ENCODE assay signal across 17 cellular contexts in genomic region chr5:14034991-14035390, GRCh38.
A peak's percentile ranks its signal among the peaks of the same experiment; 100 is the strongest.
DNase-seq lines count a peak whose midpoint lies in the region; ATAC-seq, FAIRE-seq and TF ChIP-seq lines count a peak whose summit lies in the region.
"Had no signal": no experiment of that assay in that cellular context is flagged by ENCODE, and none has a peak within 500 bp of the region (broad histone marks: within the 10 kb centered on the region; RNA-seq: fewer than 3 reads in every experiment).

No MANE protein-coding gene starts in this region.

- H3K36me3 ChIP-seq in HEK293 (ENCODE audit: control insufficient read depth in 2 of 2, insufficient read depth in 1 of 2, low read length in 2 of 2) (no peaks in the 10 kb centered on the region), keratinocyte (ENCODE audit: control insufficient read depth in 2 of 2, extremely low read depth in 1 of 2, insufficient read depth in 2 of 2, low read length in 2 of 2) (no peaks in the 10 kb centered on the region), smooth muscle cell (ENCODE audit: low read depth) (no peaks in the 10 kb centered on the region)
- H3K36me3 ChIP-seq: Peyer's patch, WERI-Rb-1 had no signal

- no peak for ATAC-seq in HG02678 (IDR thresholded peaks at IDR 0.05; ENCODE audit: unreplicated experiment)
- ATAC-seq: foreskin keratinocyte had no signal

- peaks cover 20% of the 10 kb centered on the region for H3K4me1 ChIP-seq in HEK293 (ENCODE audit: control insufficient read depth, insufficient read depth, low read length)
- peaks cover 60% of the 10 kb centered on the region for H3K4me1 ChIP-seq in keratinocyte (ENCODE audit: control insufficient read depth, extremely low read depth, insufficient read depth, low read length)
- peaks cover 24% of the 10 kb centered on the region for H3K4me1 ChIP-seq in smooth muscle cell (ENCODE audit: low read depth)

- H3K9me1 ChIP-seq in keratinocyte (ENCODE audit: control insufficient read depth, extremely low read depth, insufficient read depth, low read length): peaks cover 3% of the 10 kb centered on the region

- TF ChIP-seq CTCF in HEK293 (tag by site-specific recombination; IDR thresholded peaks at IDR 0.05): no peak
- no peak for TF ChIP-seq CTCF in keratinocyte (optimal IDR thresholded peaks at IDR 0.05 in 1 of 3, IDR thresholded peaks at IDR 0.05 in 1 of 3, conservative IDR thresholded peaks at IDR 0.05 in 1 of 3; ENCODE audit: extremely low read depth in 1 of 3, insufficient read depth in 2 of 3, low read length in 3 of 3)
- no peak for TF ChIP-seq CTCF in smooth muscle cell (IDR thresholded peaks at IDR 0.05; ENCODE audit: borderline replicate concordance, insufficient read depth, poor library complexity, severe bottlenecking)

- CTCF ChIA-PET in HEK293 (lab: Yijun Ruan, JAX): interaction anchor here (0.6 to 1.3 kb wide), 7 partner anchors 19 to 235 kb away, joined by 3 to 6 read pairs (median 3); no protein-coding TSS in a partner anchor

- peaks cover 30% of the 10 kb centered on the region for H3F3A ChIP-seq in smooth muscle cell (ENCODE audit: low read depth)

- H3K9me3 ChIP-seq in HEK293 (ENCODE audit: control insufficient read depth, insufficient read depth, low read depth, low read length): no peaks in the 10 kb centered on the region
- no peaks in the 10 kb centered on the region for H3K9me3 ChIP-seq in keratinocyte (ENCODE audit: control insufficient read depth, low read depth, low read length)
- H3K9me3 ChIP-seq in smooth muscle cell (replicated peaks; ENCODE audit: low read depth): no peaks in the 10 kb centered on the region
- H3K9me3 ChIP-seq: Peyer's patch had no signal

- H3K9ac ChIP-seq in keratinocyte (ENCODE audit: control insufficient read depth, extremely low read depth, insufficient read depth, low read length) (peak overlapping the region; percentile 48), smooth muscle cell (ENCODE audit: low read depth) (peak overlapping the region; percentile 74)
- H3K9ac ChIP-seq: parathyroid adenoma had no signal

- H3K27me3 ChIP-seq in keratinocyte (ENCODE audit: control insufficient read depth, extremely low read depth, insufficient read depth, low read length) (no peaks in the 10 kb centered on the region), smooth muscle cell (ENCODE audit: low read depth) (no peaks in the 10 kb centered on the region)
- H3K27me3 ChIP-seq: foreskin keratinocyte, Peyer's patch had no signal

- H4K20me1 ChIP-seq in keratinocyte (ENCODE audit: control insufficient read depth, extremely low read depth, insufficient read depth, low read length) (no peaks in the 10 kb centered on the region), smooth muscle cell (ENCODE audit: low read depth) (no peaks in the 10 kb centered on the region)

- POLR2A ChIA-PET in HEK293 (lab: Yijun Ruan, JAX): interaction anchor here (0.5 to 1.3 kb wide), 2 partner anchors 81 to 97 kb away, joined by 6 to 7 read pairs; no protein-coding TSS in a partner anchor

- H2AFZ ChIP-seq in keratinocyte (ENCODE audit: control insufficient read depth, low read length) (peak overlapping the region; percentile 68), smooth muscle cell (ENCODE audit: low read depth) (no peak overlapping the region)

- WGBS in smooth muscle cell (ENCODE audit: low lambda C conversion rate): 79% methylated on average over 3 of the region's 3 CpGs

- FAIRE-seq in keratinocyte (lab: Jason Lieb, UNC): no peak
- FAIRE-seq in HTR-8/SVneo (lab: Jason Lieb, UNC): no peak
- FAIRE-seq: GM12878 had no signal

- H3K27ac ChIP-seq in HEK293 (ENCODE audit: extremely low read depth, low read depth, low read length) (no peak overlapping the region), keratinocyte (ENCODE audit: control insufficient read depth, insufficient read depth, low read length) (peak overlapping the region; percentile 95), smooth muscle cell (ENCODE audit: low read depth) (peak overlapping the region; percentile 97)
- H3K27ac ChIP-seq: parathyroid adenoma, WERI-Rb-1 had no signal

- peak overlapping the region; percentile 94 for H3K4me2 ChIP-seq in keratinocyte (ENCODE audit: control insufficient read depth, extremely low read depth, insufficient read depth, low read depth, low read length)
- H3K4me2 ChIP-seq in smooth muscle cell: peak overlapping the region; percentile 74

- no peaks in the 10 kb centered on the region for H3K79me2 ChIP-seq in keratinocyte (ENCODE audit: control insufficient read depth, insufficient read depth, low read length)
- no peaks in the 10 kb centered on the region for H3K79me2 ChIP-seq in smooth muscle cell (ENCODE audit: low read depth)
- H3K79me2 ChIP-seq: parathyroid adenoma had no signal

- DNase-seq in astrocyte of the hippocampus (ENCODE audit: low read depth, low spot score) (peak; percentile 41), keratinocyte (ENCODE audit: low read depth, low spot score) (no peak), smooth muscle cell (lab: John Stamatoyannopoulos, UW; ENCODE audit: unreplicated experiment) (no peak), HTR-8/SVneo (ENCODE audit: insufficient read length, low spot score) (no peak), cerebellar cortex (ENCODE audit: low spot score) (no peak)
- DNase-seq: activated effector memory CD4-positive, alpha-beta T cell treated with Interleukin-2 at 50 U/mL for 16 hours; CD4-positive, CD25-positive, alpha-beta regulatory T cell; effector CD4-positive, alpha-beta T cell; foreskin keratinocyte; NCI-H2029 treated with DMSO at 0.1 percent for 48 hours; NCI-H526 treated with DMSO at 0.1 percent for 48 hours; Peyer's patch; WERI-Rb-1 had no signal

- dilution Hi-C loops in keratinocyte (cut with MboI; ENCODE audit: extremely low pct_ligation_motif_present, low sequenced_read_pairs): no loop called here

- H3K4me3 ChIP-seq in HEK293 (ENCODE audit: low read depth, low read length): no peak overlapping the region
- H3K4me3 ChIP-seq in keratinocyte (ENCODE audit: control insufficient read depth in 2 of 3, extremely low read depth in 1 of 3, insufficient read depth in 2 of 3, low read depth in 1 of 3, low read length in 3 of 3): no peak overlapping the region
- no peak overlapping the region for H3K4me3 ChIP-seq in smooth muscle cell
- H3K4me3 ChIP-seq: GM12878 had no signal

TF ChIP-seq in HEK293, 187 proteins besides CTCF, POLR2A, EP300 and RAD21:
- TF ChIP-seq ZNF280C (tag by site-specific recombination; IDR thresholded peaks at IDR 0.05) (no peak), ZNF600 (tag by site-specific recombination; IDR thresholded peaks at IDR 0.05) (0 out of 2 replicates have a peak, but pooled peaks have one; percentile 36), INSM2 (tag by site-specific recombination; IDR thresholded peaks at IDR 0.05) (no peak), ZNF202 (tag by site-specific recombination; IDR thresholded peaks at IDR 0.05; ENCODE audit: borderline replicate concordance) (no peak), ZNF670 (tag by site-specific recombination; IDR thresholded peaks at IDR 0.05; ENCODE audit: low read depth) (no peak), ZNF398 (tag by site-specific recombination; IDR thresholded peaks at IDR 0.05) (no peak), ZNF274 (IDR thresholded peaks at IDR 0.05; ENCODE audit: low read length) (no peak), ZNF274 (tag by site-specific recombination; IDR thresholded peaks at IDR 0.05; ENCODE audit: borderline replicate concordance) (no peak)
